ENCODE assay signal across 9 cellular contexts in the genomic region with DNA sequence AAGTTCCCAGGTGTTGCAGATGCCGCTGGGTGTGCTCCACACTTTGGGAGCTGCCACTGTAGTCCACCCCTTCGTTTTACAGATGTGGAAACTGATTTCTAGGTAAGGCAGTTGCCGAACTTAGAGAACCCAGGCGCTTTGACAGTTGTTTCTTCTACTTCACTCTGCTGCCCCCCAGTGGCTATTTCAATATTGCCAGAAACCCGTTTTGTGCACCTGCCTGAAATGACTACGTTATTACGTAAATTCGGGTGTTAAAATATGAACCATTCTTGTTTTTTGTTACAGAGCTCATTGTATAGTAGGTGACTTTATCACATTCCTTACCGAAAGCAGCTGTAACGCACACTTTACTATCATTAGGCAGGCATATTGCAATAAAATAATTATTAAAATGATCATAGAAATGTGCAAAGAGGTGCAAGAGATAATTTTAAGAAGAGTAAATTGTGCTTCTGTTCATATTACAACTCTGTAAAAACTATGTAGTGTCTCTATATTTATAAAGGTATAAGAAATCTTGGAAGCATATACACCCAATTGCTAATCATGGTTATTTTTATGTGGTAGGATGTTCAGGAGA. TPM values are rescaled to one million over a fixed set of nuclear protein-coding genes. Genes with fewer than 3 reads are reported as not detected.
A peak's percentile ranks its signal among the peaks of the same experiment; 100 is the strongest.
DNase-seq lines count a peak whose midpoint lies in the region; ATAC-seq, FAIRE-seq and TF ChIP-seq lines count a peak whose summit lies in the region.
"Had no signal": no experiment of that assay in that cellular context is flagged by ENCODE, and none has a peak within 500 bp of the region (broad histone marks: within the 10 kb centered on the region; RNA-seq: fewer than 3 reads in every experiment).

No MANE protein-coding gene starts in this region.

- no peaks in the 10 kb centered on the region for H3K36me3 ChIP-seq in SJSA1
- H3K36me3 ChIP-seq in parathyroid adenoma (ENCODE audit: control insufficient read depth, insufficient read depth, low read length) = no peaks in the 10 kb centered on the region

- peaks cover 3% of the 10 kb centered on the region for H3K27me3 Mint-ChIP-seq in type B pancreatic cell

- no peak overlapping the region for H3K4me3 Mint-ChIP-seq in type B pancreatic cell

- peak; percentile 31 for DNase-seq in DMS79 (lab: John Stamatoyannopoulos, UW)
- DNase-seq in M059J (ENCODE audit: low read depth) = peak; percentile 65
- DNase-seq in SJSA1 (ENCODE audit: low read depth in 1 of 2, low spot score in 2 of 2) = peak; percentile 23 to 68
- peak; percentile 90 for DNase-seq in activated effector memory CD4-positive, alpha-beta T cell treated with anti-CD3 and anti-CD28 coated beads, Interleukin-2, amount 50 U/mL, for 16 hours
- peak; percentile 21 to 65 for DNase-seq in frontal cortex (ENCODE audit: low spot score in 2 of 2)
- peak; percentile 74 for DNase-seq in type B pancreatic cell (ENCODE audit: extremely low spot score, unreplicated experiment)

- H3K4me1 ChIP-seq in SJSA1 (replicated peaks) (no peaks in the 10 kb centered on the region), parathyroid adenoma (no peaks in the 10 kb centered on the region)

- H3K9me3 Mint-ChIP-seq in type B pancreatic cell = no peaks in the 10 kb centered on the region

- no peak overlapping the region for H3K4me2 ChIP-seq in parathyroid adenoma (ENCODE audit: low read length)

- peaks cover 6% of the 10 kb centered on the region for H3K27me3 ChIP-seq in SJSA1 (replicated peaks)
- H3K27me3 ChIP-seq in parathyroid adenoma (ENCODE audit: control insufficient read depth, insufficient read depth, low read length) = no peaks in the 10 kb centered on the region

- no peak overlapping the region for H3K27ac Mint-ChIP-seq in type B pancreatic cell

- H3K4me3 ChIP-seq in SJSA1 = no peak overlapping the region
- H3K4me3 ChIP-seq in parathyroid adenoma (ENCODE audit: low read depth, low read length) = no peak overlapping the region

- no peak overlapping the region for H3K9ac ChIP-seq in parathyroid adenoma

- no peak for FAIRE-seq in frontal cortex (lab: Jason Lieb, UNC)
- FAIRE-seq: colon had no signal

- H3K9me3 ChIP-seq in SJSA1 (replicated peaks) (no peaks in the 10 kb centered on the region), parathyroid adenoma (ENCODE audit: control insufficient read depth, low read length) (no peaks in the 10 kb centered on the region)

- H3K36me3 Mint-ChIP-seq in type B pancreatic cell = no peaks in the 10 kb centered on the region

- peak overlapping the region; percentile 39 for H2AFZ ChIP-seq in parathyroid adenoma

- ATAC-seq in HG03097 (IDR thresholded peaks at IDR 0.05; ENCODE audit: low FRiP score, unreplicated experiment) = no peak

- H3K4me1 Mint-ChIP-seq in type B pancreatic cell (ENCODE audit: unreplicated experiment) = no peaks in the 10 kb centered on the region

- TF ChIP-seq CTCF in parathyroid adenoma (IDR thresholded peaks at IDR 0.05) (peak; percentile 78), type B pancreatic cell (conservative IDR thresholded peaks at IDR 0.05) (peak; percentile 94)

- H3K79me2 ChIP-seq in parathyroid adenoma = no peaks in the 10 kb centered on the region

- H3K27ac ChIP-seq in SJSA1 (no peak overlapping the region), parathyroid adenoma (no peak overlapping the region)

RNA-seq across cellular contexts. Expression of gene OTOA, which starts 44.9 kb away (rescaled TPM):
- not detected in 2 replicates for total RNA-seq in M059J (2014; rRNA removed; shearing (Covaris generic))
- total RNA-seq in SJSA1 (2014; rRNA removed; shearing (Covaris generic)) = not detected in 2 replicates
- total RNA-seq in frontal cortex (0.41 TPM), type B pancreatic cell (ENCODE audit: low replicate concordance) (0.17 TPM in 1 of 2 replicates, not detected in the other)

RNA-seq across cellular contexts. Expression of gene IGSF6, which starts 56.2 kb away (rescaled TPM):
- not detected in 2 replicates for total RNA-seq in M059J (2014; rRNA removed; shearing (Covaris generic))
- total RNA-seq in SJSA1 (2014; rRNA removed; shearing (Covaris generic)) = not detected in 2 replicates
- 2.9 TPM for total RNA-seq in frontal cortex
- not detected in 2 replicates for total RNA-seq in type B pancreatic cell (ENCODE audit: low replicate concordance)

Comparison
In these comparisons a context has a peak if more than half of its experiments do, and no peak if none do; other contexts are left out.
1. DNase-seq: peak in every context shown above with its lines; median percentile 90 in activated effector memory CD4-positive, alpha-beta T cell treated with anti-CD3 and anti-CD28 coated beads, Interleukin-2, amount 50 U/mL, for 16 hours; 74 in type B pancreatic cell; 65 in M059J; 46 in SJSA1; 43 in frontal cortex; 31 in DMS79.